Comparison of ENCODE assay signal across 1 cellular context in genomic region chr18:80035997-80036396, GRCh38.
TF ChIP-seq lines count a peak whose summit lies in the region.

No MANE protein-coding gene starts in this region.

TF ChIP-seq in GM12878, 131 proteins besides CTCF, POLR2A, EP300 and RAD21:
- no peak for TF ChIP-seq TCF12 (IDR thresholded peaks at IDR 0.05; ENCODE audit: low read depth, low read length)
- TF ChIP-seq MYC (IDR thresholded peaks at IDR 0.05; ENCODE audit: insufficient read depth, insufficient read length, insufficient replicate concordance, low read length, severe bottlenecking): no peak
- no peak for TF ChIP-seq WRNIP1 (IDR thresholded peaks at IDR 0.05; ENCODE audit: borderline replicate concordance, low read depth, low read length)
- no peak for TF ChIP-seq MAX (IDR thresholded peaks at IDR 0.05; ENCODE audit: low read depth, low read length)
- no peak for TF ChIP-seq POLR2AphosphoS2 (IDR thresholded peaks at IDR 0.05; ENCODE audit: low read depth, low read length)
- TF ChIP-seq SRF (IDR thresholded peaks at IDR 0.05; ENCODE audit: low read depth in 2 of 2, low read length in 2 of 2): no peak
- no peak for TF ChIP-seq TBL1XR1 (IDR thresholded peaks at IDR 0.05; ENCODE audit: low read depth, low read length)
- no peak for TF ChIP-seq ZBED1 (IDR thresholded peaks at IDR 0.05; ENCODE audit: borderline replicate concordance)
- no peak for TF ChIP-seq TCF3 (IDR thresholded peaks at IDR 0.05; ENCODE audit: borderline replicate concordance, insufficient read depth, low read depth, low read length)
- no peak for TF ChIP-seq BMI1 (IDR thresholded peaks at IDR 0.05; ENCODE audit: borderline replicate concordance)
- TF ChIP-seq ZZZ3 (IDR thresholded peaks at IDR 0.05; ENCODE audit: control insufficient read depth, insufficient read length, low read depth): no peak
- no peak for TF ChIP-seq LARP7 (IDR thresholded peaks at IDR 0.05)
